11 cellular contexts compared by ENCODE assay signal in the genomic region with DNA sequence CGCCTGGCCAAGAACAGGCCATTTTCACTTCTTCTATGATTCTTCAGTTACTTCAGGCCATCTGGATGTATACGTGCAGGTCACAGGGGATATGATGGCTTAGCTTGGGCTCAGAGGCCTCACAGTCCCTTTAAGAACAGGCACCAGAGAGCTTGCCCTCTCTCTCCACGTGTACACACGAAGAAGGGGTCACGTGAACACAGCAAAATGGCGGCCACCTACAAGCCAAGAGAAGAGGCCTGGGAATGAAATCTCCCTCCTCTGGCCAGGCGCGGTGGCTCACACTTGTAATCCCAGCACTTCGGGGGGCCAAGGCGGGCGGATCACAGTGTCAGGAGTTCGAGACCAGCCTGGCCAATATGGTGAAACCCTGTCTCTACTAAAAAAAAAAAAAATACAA. TPM values are rescaled to one million over a fixed set of nuclear protein-coding genes. Genes with fewer than 3 reads are reported as not detected.
"Had no signal": no experiment of that assay in that cellular context is flagged by ENCODE, and none has a peak within 500 bp of the region (broad histone marks: within the 10 kb centered on the region; RNA-seq: fewer than 3 reads in every experiment).

No MANE protein-coding gene starts in this region.

RNA-seq across cellular contexts. Expression of gene SMKR1, which starts 32.2 kb away (rescaled TPM):
- total RNA-seq: epithelial cell of proximal tubule, fibroblast of villous mesenchyme, gastroesophageal sphincter, hepatocyte, left colon, left lobe of liver, left ventricle myocardium inferior, liver, mesenteric fat pad, mucosa of descending colon had no signal
- polyA plus RNA-seq: endothelial cell of umbilical vein, liver had no signal
